10 cellular contexts compared by ENCODE assay signal in the genomic region with DNA sequence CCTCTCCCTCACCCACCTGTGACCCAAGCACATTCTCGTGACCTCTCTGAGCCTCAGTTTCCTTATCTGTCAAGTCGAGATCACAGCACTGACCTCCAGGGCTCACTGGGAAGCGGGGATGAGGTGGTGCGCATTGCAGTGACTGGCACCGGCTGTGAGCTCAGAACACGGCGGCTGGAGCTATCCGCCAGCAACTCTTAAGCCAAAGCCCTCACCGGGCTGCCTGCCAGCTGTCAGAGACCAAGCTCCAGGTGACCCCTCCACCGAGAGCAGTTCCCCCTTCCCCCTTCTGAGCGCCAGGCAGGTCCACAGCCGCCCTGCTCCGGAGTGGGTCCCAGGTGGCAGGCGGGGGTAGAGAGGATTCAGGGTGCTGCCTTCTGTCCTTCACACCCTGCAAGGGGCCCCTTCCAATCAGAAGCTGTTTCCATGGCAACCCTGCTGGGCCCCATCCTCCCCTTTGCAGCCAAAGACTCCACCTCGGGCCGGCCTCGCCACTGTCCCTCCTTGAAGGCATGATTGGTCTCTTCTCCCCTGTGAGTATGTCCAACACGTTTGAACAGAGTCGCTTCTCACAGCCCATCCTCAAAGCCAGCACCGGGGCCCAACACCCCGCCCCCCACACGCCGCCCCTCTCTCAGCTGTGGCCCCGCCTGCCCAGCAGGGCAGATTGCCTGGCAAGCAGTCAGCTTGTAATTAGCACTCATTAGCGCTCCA.
DNase-seq lines count a peak whose midpoint lies in the region; ATAC-seq and TF ChIP-seq lines count a peak whose summit lies in the region.
"Had no signal": no experiment of that assay in that cellular context is flagged by ENCODE, and none has a peak within 500 bp of the region (broad histone marks: within the 10 kb centered on the region; RNA-seq: fewer than 3 reads in every experiment).

No MANE protein-coding gene starts in this region.

- no peaks in the 10 kb centered on the region for H3K36me3 ChIP-seq in left ventricle myocardium inferior
- H3K36me3 ChIP-seq in spleen: no peaks in the 10 kb centered on the region
- H3K36me3 ChIP-seq: HAP-1 had no signal

- H3K27ac ChIP-seq in left ventricle myocardium inferior (replicated peaks) (no peak overlapping the region), spleen (no peak overlapping the region)

- H3K4me3 ChIP-seq in left ventricle myocardium inferior (no peak overlapping the region), spleen (no peak overlapping the region)
- H3K4me3 ChIP-seq: HAP-1 had no signal

- H3K27me3 ChIP-seq in left ventricle myocardium inferior (ENCODE audit: low read depth) (peaks cover 63% of the 10 kb centered on the region), spleen (replicated peaks in 1 of 7) (peaks cover 0 to 71% (median 56%) of the 10 kb centered on the region in 7 donors)

- ATAC-seq in GM19328 (IDR thresholded peaks at IDR 0.05; ENCODE audit: unreplicated experiment): no peak

- no peak for TF ChIP-seq CTCF in left ventricle myocardium inferior (IDR thresholded peaks at IDR 0.05; ENCODE audit: borderline replicate concordance)
- no peak for TF ChIP-seq CTCF in spleen (IDR thresholded peaks at IDR 0.05 in 8 of 11, conservative IDR thresholded peaks at IDR 0.05 in 3 of 11)

- H3K9me3 ChIP-seq in left ventricle myocardium inferior (replicated peaks): peaks cover 2% of the 10 kb centered on the region
- peaks cover 0 to 8% (median 3%) of the 10 kb centered on the region in 8 donors for H3K9me3 ChIP-seq in spleen
- H3K9me3 ChIP-seq: HAP-1 had no signal

- DNase-seq in NCI-H82 (lab: John Stamatoyannopoulos, UW): peak; percentile 38
- DNase-seq in NCI-H82 treated with DMSO at 0.1 percent for 48 hours (lab: John Stamatoyannopoulos, UW; ENCODE audit: unreplicated experiment): no peak
- peak; percentile 92 to 98 for DNase-seq in NCI-H524 (lab: John Stamatoyannopoulos, UW)
- DNase-seq in left ventricle myocardium inferior: peak; percentile 51
- peak; percentile 54 for DNase-seq in spleen
- no peak for DNase-seq in activated gamma-delta T cell (lab: John Stamatoyannopoulos, UW)
- no peak for DNase-seq in putamen (ENCODE audit: low spot score)
- DNase-seq: activated naive CD4-positive, alpha-beta T cell treated with anti-CD3 and anti-CD28 coated beads, Interleukin-2, amount 10 ng/mL, durations not matched to agents 7 days and 5 days had no signal

- WGBS in spleen, 5 donors: 16 to 22% (median 19%) methylated on average over 17 to 25 of the region's 25 CpGs

- peaks cover 38% of the 10 kb centered on the region for H3K4me1 ChIP-seq in left ventricle myocardium inferior
- peaks cover 0 to 12% (median 4%) of the 10 kb centered on the region in 6 donors for H3K4me1 ChIP-seq in spleen
- H3K4me1 ChIP-seq: HAP-1 had no signal

- no peak for TF ChIP-seq POLR2A in spleen (IDR thresholded peaks at IDR 0.05)

- intact Hi-C loops in left ventricle myocardium inferior (cut with micrococcal nuclease): no loop called here
- intact Hi-C loops in spleen (cut with DNase I; ENCODE audit: low total_unique reads): no loop called here

Comparison
In these comparisons a context has a peak if more than half of its experiments do, and no peak if none do; other contexts are left out.
1. DNase-seq: peak in NCI-H82 (single experiment), NCI-H524 (2 of 2), left ventricle myocardium inferior (single experiment) and spleen (single experiment); none in NCI-H82 treated with DMSO at 0.1 percent for 48 hours (single experiment), activated gamma-delta T cell (single experiment) and putamen (single experiment).